In the genomic region with DNA sequence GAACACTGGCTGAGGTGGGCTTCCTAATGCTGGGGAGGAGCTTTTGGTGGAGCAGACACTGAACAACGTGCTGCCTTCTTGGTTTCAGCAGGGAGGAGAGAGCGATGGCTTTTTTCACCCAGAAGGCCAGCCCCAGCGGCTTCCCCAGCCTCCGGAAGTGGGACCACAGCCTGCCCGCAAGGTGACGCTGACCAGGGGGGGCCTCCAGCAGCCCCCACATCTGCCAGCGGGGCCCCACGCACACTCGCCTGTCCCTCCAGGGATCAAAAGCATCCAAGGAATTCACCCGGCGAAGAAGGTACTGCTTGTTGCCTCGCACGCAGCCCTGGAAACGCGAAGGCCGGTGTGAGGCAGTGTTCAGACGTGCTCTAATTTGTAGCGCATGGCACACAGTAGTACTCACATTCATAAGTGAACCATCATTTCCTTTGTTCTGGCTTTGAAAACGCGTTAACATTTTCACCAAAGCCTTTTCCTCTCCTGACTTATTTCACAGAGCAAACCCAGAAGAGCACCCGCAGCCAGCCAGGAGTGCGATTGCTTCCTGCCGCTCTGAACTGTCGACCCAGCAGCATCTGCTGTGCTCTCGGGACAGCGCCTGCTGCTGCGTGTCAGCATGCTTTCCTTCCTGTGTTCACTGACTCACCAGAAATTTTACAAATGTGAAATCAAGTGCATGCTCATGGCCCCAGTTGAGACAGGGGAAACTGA, we compare ENCODE assay signal across 1 cellular context.
TF ChIP-seq lines count a peak whose summit lies in the region.

No MANE protein-coding gene starts in this region.

TF ChIP-seq in WTC11, 78 proteins besides CTCF, POLR2A, EP300 and RAD21 (continued from another document):
- TF ChIP-seq, protein P1, sequence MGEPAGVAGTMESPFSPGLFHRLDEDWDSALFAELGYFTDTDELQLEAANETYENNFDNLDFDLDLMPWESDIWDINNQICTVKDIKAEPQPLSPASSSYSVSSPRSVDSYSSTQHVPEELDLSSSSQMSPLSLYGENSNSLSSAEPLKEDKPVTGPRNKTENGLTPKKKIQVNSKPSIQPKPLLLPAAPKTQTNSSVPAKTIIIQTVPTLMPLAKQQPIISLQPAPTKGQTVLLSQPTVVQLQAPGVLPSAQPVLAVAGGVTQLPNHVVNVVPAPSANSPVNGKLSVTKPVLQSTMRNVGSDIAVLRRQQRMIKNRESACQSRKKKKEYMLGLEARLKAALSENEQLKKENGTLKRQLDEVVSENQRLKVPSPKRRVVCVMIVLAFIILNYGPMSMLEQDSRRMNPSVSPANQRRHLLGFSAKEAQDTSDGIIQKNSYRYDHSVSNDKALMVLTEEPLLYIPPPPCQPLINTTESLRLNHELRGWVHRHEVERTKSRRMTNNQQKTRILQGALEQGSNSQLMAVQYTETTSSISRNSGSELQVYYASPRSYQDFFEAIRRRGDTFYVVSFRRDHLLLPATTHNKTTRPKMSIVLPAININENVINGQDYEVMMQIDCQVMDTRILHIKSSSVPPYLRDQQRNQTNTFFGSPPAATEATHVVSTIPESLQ (CRISPR knock-in tag; IDR thresholded peaks at IDR 0.05): no peak
- TF ChIP-seq GTF2I (CRISPR knock-in tag; conservative IDR thresholded peaks at IDR 0.05) (no peak), ZNF232 (CRISPR knock-in tag; IDR thresholded peaks at IDR 0.05) (no peak)
